14 cellular contexts compared by ENCODE assay signal in genomic region chr16:72189865-72190371, GRCh38. TPM values are rescaled to one million over a fixed set of nuclear protein-coding genes. Genes with fewer than 3 reads are reported as not detected.
A peak's percentile ranks its signal among the peaks of the same experiment; 100 is the strongest.
DNase-seq lines count a peak whose midpoint lies in the region; TF ChIP-seq lines count a peak whose summit lies in the region.
"Had no signal": no experiment of that assay in that cellular context is flagged by ENCODE, and none has a peak within 500 bp of the region (broad histone marks: within the 10 kb centered on the region; RNA-seq: fewer than 3 reads in every experiment).

No MANE protein-coding gene starts in this region.

- TF ChIP-seq CTCF in fibroblast of mammary gland (conservative IDR thresholded peaks at IDR 0.05; ENCODE audit: control insufficient read depth, insufficient read depth, low read depth, low read length), result no peak

- no peaks in the 10 kb centered on the region for H4K20me1 ChIP-seq in GM23248 (ENCODE audit: insufficient read depth)

- no peaks in the 10 kb centered on the region for H3K27me3 ChIP-seq in GM23248 (replicated peaks; ENCODE audit: insufficient read depth)
- no peaks in the 10 kb centered on the region for H3K27me3 ChIP-seq in adipocyte (replicated peaks; ENCODE audit: control insufficient read depth, insufficient read depth, low read length)
- H3K27me3 ChIP-seq: SJCRH30, spleen had no signal

- H2AFZ ChIP-seq in GM23248, result no peak overlapping the region

- no peak overlapping the region for H3K27ac ChIP-seq in GM23248
- H3K27ac ChIP-seq: SJCRH30, spleen had no signal

- H3K4me1 ChIP-seq in GM23248 (ENCODE audit: insufficient read depth) (no peaks in the 10 kb centered on the region), adipocyte (ENCODE audit: control insufficient read depth, insufficient read depth, low read length) (peaks cover 20% of the 10 kb centered on the region)
- H3K4me1 ChIP-seq: SJCRH30, spleen had no signal

- H3K9me2 ChIP-seq in GM23248 (ENCODE audit: insufficient read depth), result no peaks in the 10 kb centered on the region

- no peaks in the 10 kb centered on the region for H3F3A ChIP-seq in GM23248 (ENCODE audit: insufficient read depth)

- in situ Hi-C loops in GM23248 (cut with MboI), result no loop called here

- no peaks in the 10 kb centered on the region for H3K9me3 ChIP-seq in GM23248 (ENCODE audit: low read depth)
- H3K9me3 ChIP-seq in adipocyte (ENCODE audit: control insufficient read depth, low read length), result peaks cover 8% of the 10 kb centered on the region
- H3K9me3 ChIP-seq: SJCRH30, spleen had no signal

- peak; percentile 65 for DNase-seq in GM23248
- DNase-seq in adipocyte (ENCODE audit: low read depth), result peak; percentile 27
- peak; percentile 91 for DNase-seq in fibroblast of mammary gland (ENCODE audit: low read depth)
- peak; percentile 30 for DNase-seq in skeletal muscle cell (ENCODE audit: low read depth)
- DNase-seq in NCI-H2171 (lab: John Stamatoyannopoulos, UW), result no peak
- DNase-seq in activated CD8-positive, alpha-beta memory T cell treated with anti-CD3 and anti-CD28 coated beads for 24 hours, result no peak
- DNase-seq in NCI-H1105 (lab: John Stamatoyannopoulos, UW), result no peak
- DNase-seq in NCI-H1436 treated with DMSO at 0.1 percent for 48 hours (lab: John Stamatoyannopoulos, UW), result no peak
- DNase-seq: activated effector memory CD4-positive, alpha-beta T cell treated with Interleukin-2 at 50 U/mL for 16 hours; DMS53; naive B cell; NCI-H510A; SJCRH30; spleen had no signal

- H3K9ac ChIP-seq in GM23248 (no peak overlapping the region), adipocyte (ENCODE audit: low read length) (no peak overlapping the region)

- H3K36me3 ChIP-seq in GM23248 (ENCODE audit: low read depth), result no peaks in the 10 kb centered on the region
- H3K36me3 ChIP-seq in adipocyte (ENCODE audit: control insufficient read depth, insufficient read depth, low read length, severe bottlenecking), result no peaks in the 10 kb centered on the region
- H3K36me3 ChIP-seq: SJCRH30, spleen had no signal

- no peak overlapping the region for H3K4me3 ChIP-seq in GM23248
- no peak overlapping the region for H3K4me3 ChIP-seq in adipocyte (ENCODE audit: low read length)
- H3K4me3 ChIP-seq in fibroblast of mammary gland (ENCODE audit: control insufficient read depth, low read depth, low read length), result no peak overlapping the region
- no peak overlapping the region for H3K4me3 ChIP-seq in skeletal muscle cell (ENCODE audit: low read depth, low read length)
- H3K4me3 ChIP-seq: SJCRH30, spleen had no signal

- WGBS in GM23248 (ENCODE audit: low coverage in 1 of 2, low lambda C conversion rate in 2 of 2, missing lambda C conversion rate in 2 of 2), 2 experiments, result 66 to 69% methylated on average over 6 of the region's 6 CpGs

- H3K79me2 ChIP-seq in GM23248 (ENCODE audit: insufficient read depth), result no peaks in the 10 kb centered on the region

- H3K4me2 ChIP-seq in GM23248 (ENCODE audit: unreplicated experiment), result no peak overlapping the region

RNA-seq across cellular contexts. Expression of gene PMFBP1, which starts 18.0 kb away (rescaled TPM):
- not detected in 2 replicates for total RNA-seq in GM23248 (2014; rRNA removed; shearing (Covaris generic))
- not detected in 2 replicates for polyA plus RNA-seq in GM23248 (2016; fragmentation: Nextera tagmentation; extraction: Ambion mirVana)

Comparison
In these comparisons a context has a peak if more than half of its experiments do, and no peak if none do; other contexts are left out.
1. DNase-seq: peak in GM23248 (single experiment), adipocyte (single experiment), fibroblast of mammary gland (single experiment) and skeletal muscle cell (single experiment); none in NCI-H2171 (single experiment), activated CD8-positive, alpha-beta memory T cell treated with anti-CD3 and anti-CD28 coated beads for 24 hours (single experiment), NCI-H1105 (single experiment) and NCI-H1436 treated with DMSO at 0.1 percent for 48 hours (single experiment).